Comparison of ENCODE assay signal across 27 cellular contexts in genomic region chr13:99873141-99873540, GRCh38.
"Had no signal": no experiment of that assay in that cellular context is flagged by ENCODE, and none has a peak within 500 bp of the region (broad histone marks: within the 10 kb centered on the region; RNA-seq: fewer than 3 reads in every experiment).

No MANE protein-coding gene starts in this region.

- ATAC-seq: activated CD4-positive, alpha-beta T cell treated with anti-CD3 and anti-CD28 coated beads for 36 hours; activated CD8-positive, alpha-beta memory T cell treated with anti-CD3 and anti-CD28 coated beads, Interleukin-2, amount 10 ng/mL, durations not matched to agents 7 days and 5 days; activated CD8-positive, alpha-beta T cell treated with anti-CD3 and anti-CD28 coated beads, Interleukin-2, amount 10 ng/mL, durations not matched to agents 7 days and 5 days; effector memory CD8-positive, alpha-beta T cell; gastroesophageal sphincter; heart right ventricle had no signal

- DNase-seq: activated CD4-positive, alpha-beta memory T cell treated with anti-CD3 and anti-CD28 coated beads for 36 hours; activated CD4-positive, alpha-beta T cell treated with anti-CD3 and anti-CD28 coated beads for 36 hours; activated CD4-positive, alpha-beta T cell treated with anti-CD3 and anti-CD28 coated beads, Interleukin-2, amount 10 ng/mL, durations not matched to agents 24 days and 14 days; activated CD4-positive, CD25-positive, alpha-beta regulatory T cell; activated CD4-positive, CD25-positive, alpha-beta regulatory T cell treated with anti-CD3 and anti-CD28 coated beads, Interleukin-2, amount 50 U/mL, for 72 hours; activated CD8-positive, alpha-beta memory T cell treated with anti-CD3 and anti-CD28 coated beads, Interleukin-2, amount 10 ng/mL, durations not matched to agents 7 days and 5 days; activated CD8-positive, alpha-beta memory T cell treated with anti-CD3 and anti-CD28 coated beads, Interleukin-2, amount 50 U/mL, for 4 hours; activated CD8-positive, alpha-beta T cell treated with anti-CD3 and anti-CD28 coated beads, Interleukin-2, amount 10 ng/mL, durations not matched to agents 7 days and 5 days; activated effector memory CD4-positive, alpha-beta T cell treated with anti-CD3 and anti-CD28 coated beads, Interleukin-2, amount 50 U/mL, for 16 hours; activated naive CD4-positive, alpha-beta T cell treated with anti-CD3 and anti-CD28 coated beads for 36 hours; activated naive CD8-positive, alpha-beta T cell treated with anti-CD3 and anti-CD28 coated beads, Interleukin-2, amount 10 ng/mL, durations not matched to agents 7 days and 5 days; activated T-cell treated with anti-CD3 and anti-CD28 coated beads, Interleukin-2, amount 50 U/mL, for 1 hour; activated T-cell treated with anti-CD3 and anti-CD28 coated beads, Interleukin-2, amount 50 U/mL, for 48 hours; central memory CD4-positive, alpha-beta T cell; effector CD4-positive, alpha-beta T cell; effector memory CD8-positive, alpha-beta T cell; erythroblast; foreskin melanocyte; heart right ventricle; T-helper 2 cell had no signal

- H3K9me3 ChIP-seq: ascending aorta, breast epithelium, esophagus muscularis mucosa, gastroesophageal sphincter, heart right ventricle had no signal

- H3K4me1 ChIP-seq: ascending aorta, breast epithelium, esophagus muscularis mucosa, gastroesophageal sphincter, heart right ventricle had no signal

- H3K27ac ChIP-seq: ascending aorta, breast epithelium, cardiac muscle cell, coronary artery, esophagus muscularis mucosa, gastroesophageal sphincter, heart right ventricle, hepatocyte had no signal

- H3K36me3 ChIP-seq: ascending aorta, breast epithelium, cardiac muscle cell, esophagus muscularis mucosa, gastroesophageal sphincter, heart right ventricle had no signal

- H3K4me3 ChIP-seq: ascending aorta, breast epithelium, cardiac muscle cell, coronary artery, esophagus muscularis mucosa, gastroesophageal sphincter, heart right ventricle, hepatocyte had no signal

- H3K4me2 ChIP-seq: hepatocyte had no signal

- H3K27me3 ChIP-seq: ascending aorta, breast epithelium, cardiac muscle cell, esophagus muscularis mucosa, gastroesophageal sphincter, heart right ventricle had no signal

- H3K79me2 ChIP-seq: hepatocyte had no signal
